8 cellular contexts compared by ENCODE assay signal in genomic region chr4:143399113-143399949, GRCh38.
DNase-seq lines count a peak whose midpoint lies in the region; ATAC-seq and TF ChIP-seq lines count a peak whose summit lies in the region.

No MANE protein-coding gene starts in this region.

- no peak overlapping the region for H3K27ac ChIP-seq in WERI-Rb-1
- peak overlapping the region in 1 of 2 donors; percentile 73 for H3K27ac ChIP-seq in thoracic aorta
- peak overlapping the region in 1 of 2 donors; percentile 36 for H3K27ac ChIP-seq in coronary artery

- peaks cover 55 to 75% of the 10 kb centered on the region in 2 donors for H3K4me1 ChIP-seq in thoracic aorta (ENCODE audit: control insufficient read depth in 1 of 2, low read depth in 2 of 2)

- H3K36me3 ChIP-seq in WERI-Rb-1 (no peaks in the 10 kb centered on the region), thoracic aorta (no peaks in the 10 kb centered on the region)

- H3K4me3 ChIP-seq in WERI-Rb-1 (ENCODE audit: low read depth, low read length) (no peak overlapping the region), thoracic aorta (no peak overlapping the region), coronary artery (no peak overlapping the region)

- no peaks in the 10 kb centered on the region for H3K9me3 ChIP-seq in WERI-Rb-1 (ENCODE audit: severe bottlenecking)
- H3K9me3 ChIP-seq in thoracic aorta, result no peaks in the 10 kb centered on the region

- H3K27me3 ChIP-seq in WERI-Rb-1 (ENCODE audit: insufficient read depth, low read depth, severe bottlenecking) (no peaks in the 10 kb centered on the region), thoracic aorta (replicated peaks; ENCODE audit: insufficient read depth) (no peaks in the 10 kb centered on the region)

- ATAC-seq in GM21786 (IDR thresholded peaks at IDR 0.05; ENCODE audit: unreplicated experiment) (peak; percentile 40), thoracic aorta (ENCODE audit: insufficient number of reproducible peaks, low FRiP score, low read depth) (no peak)

- TF ChIP-seq CTCF in WERI-Rb-1 (IDR thresholded peaks at IDR 0.05; ENCODE audit: low read depth, low read length), result peak; percentile 56
- peak; percentile 45 for TF ChIP-seq CTCF in thoracic aorta (IDR thresholded peaks at IDR 0.05)
- no peak for TF ChIP-seq CTCF in coronary artery (IDR thresholded peaks at IDR 0.05)

- DNase-seq in SHP77 treated with DMSO at 0.1 percent for 48 hours (lab: John Stamatoyannopoulos, UW) (peak; percentile 4), SHP77 (lab: John Stamatoyannopoulos, UW) (no peak), NCI-H1105 (lab: John Stamatoyannopoulos, UW) (peak; percentile 22), WERI-Rb-1 (no peak), iPS-NIHi7 (ENCODE audit: extremely low spot score) (peak; percentile 22), thoracic aorta (ENCODE audit: low spot score) (no peak), coronary artery (ENCODE audit: low spot score) (no peak)

Comparison
In these comparisons a context has a peak if more than half of its experiments do, and no peak if none do; other contexts are left out.
1. DNase-seq: peak in SHP77 treated with DMSO at 0.1 percent for 48 hours (single experiment), NCI-H1105 (single experiment) and iPS-NIHi7 (single experiment); none in SHP77 (0 of 2), WERI-Rb-1 (single experiment), thoracic aorta (single experiment) and coronary artery (single experiment).